8 cellular contexts compared by ENCODE assay signal in genomic region chr18:37778417-37779165, GRCh38.
DNase-seq lines count a peak whose midpoint lies in the region; ATAC-seq, FAIRE-seq and TF ChIP-seq lines count a peak whose summit lies in the region.

No MANE protein-coding gene starts in this region.

- H3K36me3 ChIP-seq in small intestine (ENCODE audit: control insufficient read depth in 2 of 2, insufficient read depth in 2 of 2, low read length in 2 of 2), result no peaks in the 10 kb centered on the region

- no peak overlapping the region for H3K4me3 ChIP-seq in AG09309 (ENCODE audit: control insufficient read depth, low read depth, low read length)
- H3K4me3 ChIP-seq in right cardiac atrium (ENCODE audit: low read length), result no peak overlapping the region
- no peak overlapping the region for H3K4me3 ChIP-seq in small intestine (ENCODE audit: low read depth in 1 of 2, low read length in 2 of 2)

- DNase-seq in AG09309 (ENCODE audit: low read depth) (no peak), NCI-H345 treated with DMSO at 0.1 percent for 48 hours (lab: John Stamatoyannopoulos, UW; ENCODE audit: unreplicated experiment) (peak; percentile 38), right cardiac atrium (peak; percentile 50 to 82 (median 77)), small intestine (peak; percentile 21)
- DNase-seq in activated T-cell treated with anti-CD3 and anti-CD28 coated beads, Interleukin-2, amount 50 U/mL, for 48 hours, result peak; percentile 48 to 61

- H3K27ac ChIP-seq in right cardiac atrium (ENCODE audit: low read length) (no peak overlapping the region), small intestine (ENCODE audit: low read depth in 1 of 2, low read length in 1 of 2) (no peak overlapping the region)

- FAIRE-seq in small intestine (lab: Jason Lieb, UNC), result no peak

- no peaks in the 10 kb centered on the region for H3K27me3 ChIP-seq in right cardiac atrium (ENCODE audit: control insufficient read depth, insufficient read depth)
- H3K27me3 ChIP-seq in small intestine (ENCODE audit: control insufficient read depth in 2 of 2, insufficient read depth in 2 of 2, low read length in 2 of 2), result no peaks in the 10 kb centered on the region

- peak; percentile 50 for TF ChIP-seq CTCF in AG09309 (IDR thresholded peaks at IDR 0.05; ENCODE audit: control insufficient read depth, insufficient read depth, low read depth, low read length, missing control alignments)

- H3K4me1 ChIP-seq in right cardiac atrium (ENCODE audit: control insufficient read depth, insufficient read depth, low read length), result no peaks in the 10 kb centered on the region
- H3K4me1 ChIP-seq in small intestine (ENCODE audit: control insufficient read depth in 2 of 2, insufficient read depth in 1 of 2, low read depth in 1 of 2, low read length in 1 of 2), result no peaks in the 10 kb centered on the region

- no peak for TF ChIP-seq POLR2A in GM18505 (IDR thresholded peaks at IDR 0.05; ENCODE audit: borderline replicate concordance, extremely low read depth, insufficient read depth, insufficient read length)

- H3K9me3 ChIP-seq in right cardiac atrium (ENCODE audit: control insufficient read depth, low read length) (no peaks in the 10 kb centered on the region), small intestine (ENCODE audit: control insufficient read depth, low read depth) (no peaks in the 10 kb centered on the region)

- ATAC-seq in GM18505 (IDR thresholded peaks at IDR 0.05; ENCODE audit: unreplicated experiment) (peak; percentile 83), HG03039 (IDR thresholded peaks at IDR 0.05; ENCODE audit: unreplicated experiment) (peak; percentile 67), right cardiac atrium (peak; percentile 32 to 73), GM18858 (IDR thresholded peaks at IDR 0.05; ENCODE audit: unreplicated experiment) (no peak)

- intact Hi-C loops in right cardiac atrium (cut with DNase I), result no loop called here

- WGBS in right cardiac atrium, result 23% methylated on average over 21 of the region's 21 CpGs
- 19 to 24% (median 19%) methylated on average over 21 of the region's 21 CpGs for WGBS in small intestine, 3 donors
